8 cellular contexts compared by ENCODE assay signal in the genomic region with DNA sequence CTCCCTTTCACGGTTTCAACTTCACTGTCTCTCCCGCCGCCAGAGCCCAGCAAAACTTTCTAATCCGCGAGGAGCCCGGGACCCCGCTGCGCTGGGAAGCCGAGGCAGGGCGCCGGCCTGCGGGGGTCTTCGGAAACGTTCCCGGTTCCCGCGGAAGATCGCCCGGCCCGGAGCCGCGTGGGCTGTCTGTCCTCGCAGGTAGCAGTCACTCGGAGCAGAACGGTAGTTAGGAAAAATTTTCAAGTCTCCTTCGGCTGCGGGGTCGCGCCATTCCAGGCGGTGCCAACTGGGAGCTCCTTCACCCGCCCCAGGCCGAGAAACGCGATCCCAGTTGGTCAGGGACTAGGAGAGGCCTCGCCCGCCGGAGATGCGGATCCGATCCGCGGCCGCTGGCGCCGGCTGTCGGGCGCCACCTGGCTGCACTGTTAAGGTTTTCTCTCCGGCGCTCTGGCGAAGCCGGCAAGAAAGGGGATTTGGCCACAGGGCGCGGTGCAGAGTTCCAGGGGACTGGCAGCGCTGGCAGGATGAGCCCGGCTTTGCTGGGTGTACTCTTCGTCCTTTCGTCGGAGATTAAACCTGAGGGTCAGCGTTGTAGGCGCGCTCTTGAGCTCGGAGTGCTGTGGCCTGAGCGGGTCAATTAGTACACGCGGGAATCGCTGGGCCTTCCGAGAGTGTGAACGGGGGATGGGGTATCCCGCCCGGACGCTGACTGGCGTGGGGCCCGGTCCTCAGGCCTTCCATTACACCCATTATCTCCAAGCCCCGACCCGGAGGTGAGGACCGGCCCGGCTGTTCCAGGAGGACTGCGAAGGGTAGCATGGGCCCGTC.
DNase-seq lines count a peak whose midpoint lies in the region; ATAC-seq and TF ChIP-seq lines count a peak whose summit lies in the region.

No MANE protein-coding gene starts in this region.

- H3K9me3 ChIP-seq in HUES64 (ENCODE audit: insufficient read depth, low read depth, low read length) (no peaks in the 10 kb centered on the region), SJCRH30 (replicated peaks) (no peaks in the 10 kb centered on the region; the same call in 1 of the 2 replicates)

- no peak overlapping the region for H3K27ac Mint-ChIP-seq in nephron progenitor cell

- DNase-seq in GM12864 (ENCODE audit: low read depth) (no peak), SJCRH30 (peak; percentile 56 to 68), foreskin keratinocyte (peak; percentile 20 to 49), nephron progenitor cell (peak; percentile 87)
- DNase-seq in activated naive CD4-positive, alpha-beta T cell (lab: John Stamatoyannopoulos, UW) = peak; percentile 27 to 54 (median 35)
- peak in 5 of 6 experiments; percentile 34 to 65 (median 51) for DNase-seq in stimulated activated naive CD4-positive, alpha-beta T cell (lab: John Stamatoyannopoulos, UW)

- H3K4me3 Mint-ChIP-seq in nephron progenitor cell = peak overlapping the region; percentile 70

- H3K9ac ChIP-seq in HUES64 (ENCODE audit: low read depth, low read length) = peak overlapping the region; percentile 38; the same call in 1 of the 2 replicates

- H3K27me3 Mint-ChIP-seq in nephron progenitor cell (ENCODE audit: low read depth, poor library complexity) = peaks cover 62% of the 10 kb centered on the region

- TF ChIP-seq CTCF in GM12864 (IDR thresholded peaks at IDR 0.05; ENCODE audit: low read depth, low read length, missing control alignments) = peak; percentile 65
- peak; percentile 85 for TF ChIP-seq CTCF in foreskin keratinocyte (conservative IDR thresholded peaks at IDR 0.05)
- peak; percentile 72 for TF ChIP-seq CTCF in nephron progenitor cell (IDR thresholded peaks at IDR 0.05)

- 9% methylated on average over 78 of the region's 78 CpGs for WGBS in HUES64

- H3K4me1 Mint-ChIP-seq in nephron progenitor cell = peaks cover 29% of the 10 kb centered on the region

- H3K36me3 Mint-ChIP-seq in nephron progenitor cell (ENCODE audit: low read depth) = no peaks in the 10 kb centered on the region

- no peak overlapping the region for H3K27ac ChIP-seq in HUES64 (ENCODE audit: low read depth, low read length)
- no peak overlapping the region for H3K27ac ChIP-seq in SJCRH30
- no peak overlapping the region for H3K27ac ChIP-seq in foreskin keratinocyte

- peaks cover 7% of the 10 kb centered on the region; the same call in 1 of the 2 replicates for H3K4me1 ChIP-seq in HUES64 (ENCODE audit: insufficient read depth, low read length)
- no peaks in the 10 kb centered on the region for H3K4me1 ChIP-seq in SJCRH30
- H3K4me1 ChIP-seq in foreskin keratinocyte = peaks cover 8% of the 10 kb centered on the region

- H3K27me3 ChIP-seq in HUES64 (ENCODE audit: insufficient read depth, low read length) (peaks cover 36% of the 10 kb centered on the region), SJCRH30 (peaks cover 26% of the 10 kb centered on the region), foreskin keratinocyte (peaks cover 11% of the 10 kb centered on the region)

- no peaks in the 10 kb centered on the region for H3K9me3 Mint-ChIP-seq in nephron progenitor cell

- H3K36me3 ChIP-seq in HUES64 (ENCODE audit: insufficient read depth, low read length) = no peaks in the 10 kb centered on the region
- no peaks in the 10 kb centered on the region for H3K36me3 ChIP-seq in SJCRH30

- no peak overlapping the region for H3K4me3 ChIP-seq in GM12864 (ENCODE audit: low read depth, low read length)
- H3K4me3 ChIP-seq in HUES64 (ENCODE audit: low read length) = peak overlapping the region; percentile 64
- H3K4me3 ChIP-seq in SJCRH30 = no peak overlapping the region

- ATAC-seq in foreskin keratinocyte (peak; percentile 87), GM18520 (IDR thresholded peaks at IDR 0.05; ENCODE audit: unreplicated experiment) (no peak)
